ENCODE assay signal across 1 cellular context in the genomic region with DNA sequence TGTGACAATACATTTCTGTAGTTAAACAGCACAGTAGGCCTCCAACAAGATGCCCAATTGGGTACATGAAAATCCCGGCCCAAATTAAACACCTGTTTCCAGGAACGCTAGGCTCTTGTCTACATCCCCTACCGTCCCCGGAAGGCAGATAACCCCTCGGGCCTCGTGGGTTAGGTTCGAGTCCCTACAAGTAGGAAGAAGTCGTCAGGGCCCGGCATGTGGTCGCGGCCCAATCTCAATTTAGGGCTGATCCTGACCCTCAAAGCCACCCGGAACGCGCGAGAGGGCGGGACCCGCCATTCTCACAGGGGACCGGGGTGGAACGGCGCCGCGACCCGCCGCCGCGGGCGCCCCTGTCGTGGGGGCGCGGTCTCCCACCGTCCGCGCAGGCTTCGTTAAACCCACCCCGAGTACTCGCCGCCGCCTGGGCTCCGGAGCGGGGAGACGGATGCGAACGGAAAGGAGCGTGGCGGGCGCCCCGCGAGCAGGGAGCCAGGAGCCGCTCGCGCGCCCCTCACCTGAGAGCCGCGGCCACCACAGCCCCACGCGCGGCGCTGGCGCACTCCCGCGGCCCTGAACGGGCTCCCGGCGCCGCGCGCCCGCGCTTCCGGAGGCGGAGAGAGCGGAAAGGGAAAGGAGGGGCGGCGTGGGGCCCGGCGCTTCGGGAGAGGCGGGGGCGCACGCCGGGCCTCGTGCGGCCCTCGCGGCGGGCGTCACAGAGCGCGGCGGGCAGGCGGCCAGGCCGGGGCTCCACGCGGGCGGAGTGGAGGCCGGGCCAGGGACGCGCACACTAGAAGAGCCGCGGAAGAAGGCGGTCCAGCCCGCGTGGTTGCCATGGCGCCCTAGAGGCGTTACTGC.
TF ChIP-seq lines count a peak whose summit lies in the region.

Gene CFAP97, minus strand, starts transcription at position 621 of the 858 bp plus-strand sequence. CDS start 12,804 bp downstream, outside the sequence.

TF ChIP-seq in K562, 482 proteins besides CTCF, POLR2A, EP300 and RAD21 (continued from another document):
- TF ChIP-seq ZNF655 (CRISPR knock-in tag; IDR thresholded peaks at IDR 0.05) = no peak
- no peak for TF ChIP-seq ZNF311 (CRISPR knock-in tag; IDR thresholded peaks at IDR 0.05)
- TF ChIP-seq ZNF282 (CRISPR knock-in tag; IDR thresholded peaks at IDR 0.05) = peak; percentile 34; the same call in 1 of the 2 replicates
- TF ChIP-seq, protein P1, sequence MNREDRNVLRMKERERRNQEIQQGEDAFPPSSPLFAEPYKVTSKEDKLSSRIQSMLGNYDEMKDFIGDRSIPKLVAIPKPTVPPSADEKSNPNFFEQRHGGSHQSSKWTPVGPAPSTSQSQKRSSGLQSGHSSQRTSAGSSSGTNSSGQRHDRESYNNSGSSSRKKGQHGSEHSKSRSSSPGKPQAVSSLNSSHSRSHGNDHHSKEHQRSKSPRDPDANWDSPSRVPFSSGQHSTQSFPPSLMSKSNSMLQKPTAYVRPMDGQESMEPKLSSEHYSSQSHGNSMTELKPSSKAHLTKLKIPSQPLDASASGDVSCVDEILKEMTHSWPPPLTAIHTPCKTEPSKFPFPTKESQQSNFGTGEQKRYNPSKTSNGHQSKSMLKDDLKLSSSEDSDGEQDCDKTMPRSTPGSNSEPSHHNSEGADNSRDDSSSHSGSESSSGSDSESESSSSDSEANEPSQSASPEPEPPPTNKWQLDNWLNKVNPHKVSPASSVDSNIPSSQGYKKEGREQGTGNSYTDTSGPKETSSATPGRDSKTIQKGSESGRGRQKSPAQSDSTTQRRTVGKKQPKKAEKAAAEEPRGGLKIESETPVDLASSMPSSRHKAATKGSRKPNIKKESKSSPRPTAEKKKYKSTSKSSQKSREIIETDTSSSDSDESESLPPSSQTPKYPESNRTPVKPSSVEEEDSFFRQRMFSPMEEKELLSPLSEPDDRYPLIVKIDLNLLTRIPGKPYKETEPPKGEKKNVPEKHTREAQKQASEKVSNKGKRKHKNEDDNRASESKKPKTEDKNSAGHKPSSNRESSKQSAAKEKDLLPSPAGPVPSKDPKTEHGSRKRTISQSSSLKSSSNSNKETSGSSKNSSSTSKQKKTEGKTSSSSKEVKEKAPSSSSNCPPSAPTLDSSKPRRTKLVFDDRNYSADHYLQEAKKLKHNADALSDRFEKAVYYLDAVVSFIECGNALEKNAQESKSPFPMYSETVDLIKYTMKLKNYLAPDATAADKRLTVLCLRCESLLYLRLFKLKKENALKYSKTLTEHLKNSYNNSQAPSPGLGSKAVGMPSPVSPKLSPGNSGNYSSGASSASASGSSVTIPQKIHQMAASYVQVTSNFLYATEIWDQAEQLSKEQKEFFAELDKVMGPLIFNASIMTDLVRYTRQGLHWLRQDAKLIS (CRISPR knock-in tag; IDR thresholded peaks at IDR 0.05) = no peak
- 0 out of 2 replicates have a peak, but pooled peaks have one; percentile 63 for TF ChIP-seq ZNF584 (CRISPR knock-in tag; IDR thresholded peaks at IDR 0.05; ENCODE audit: low read depth)
- no peak for TF ChIP-seq NELFE (IDR thresholded peaks at IDR 0.05; ENCODE audit: insufficient read depth, insufficient read length)
- TF ChIP-seq ZNF766 (CRISPR knock-in tag; conservative IDR thresholded peaks at IDR 0.05) = peak; percentile 52; the same call in 1 of the 2 replicates
- TF ChIP-seq, protein P2, sequence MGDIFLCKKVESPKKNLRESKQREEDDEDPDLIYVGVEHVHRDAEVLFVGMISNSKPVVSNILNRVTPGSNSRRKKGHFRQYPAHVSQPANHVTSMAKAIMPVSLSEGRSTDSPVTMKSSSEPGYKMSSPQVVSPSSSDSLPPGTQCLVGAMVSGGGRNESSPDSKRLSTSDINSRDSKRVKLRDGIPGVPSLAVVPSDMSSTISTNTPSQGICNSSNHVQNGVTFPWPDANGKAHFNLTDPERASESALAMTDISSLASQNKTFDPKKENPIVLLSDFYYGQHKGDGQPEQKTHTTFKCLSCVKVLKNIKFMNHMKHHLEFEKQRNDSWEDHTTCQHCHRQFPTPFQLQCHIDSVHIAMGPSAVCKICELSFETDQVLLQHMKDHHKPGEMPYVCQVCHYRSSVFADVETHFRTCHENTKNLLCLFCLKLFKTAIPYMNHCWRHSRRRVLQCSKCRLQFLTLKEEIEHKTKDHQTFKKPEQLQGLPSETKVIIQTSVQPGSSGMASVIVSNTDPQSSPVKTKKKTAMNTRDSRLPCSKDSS (IDR thresholded peaks at IDR 0.05; ENCODE audit: low read depth, partially characterized antibody) = no peak
- TF ChIP-seq HDAC2 (IDR thresholded peaks at IDR 0.05) = 0 out of 2 replicates have a peak, but pooled peaks have one; percentile 14
- TF ChIP-seq EHMT2 (IDR thresholded peaks at IDR 0.05) = no peak
- TF ChIP-seq, protein P3, sequence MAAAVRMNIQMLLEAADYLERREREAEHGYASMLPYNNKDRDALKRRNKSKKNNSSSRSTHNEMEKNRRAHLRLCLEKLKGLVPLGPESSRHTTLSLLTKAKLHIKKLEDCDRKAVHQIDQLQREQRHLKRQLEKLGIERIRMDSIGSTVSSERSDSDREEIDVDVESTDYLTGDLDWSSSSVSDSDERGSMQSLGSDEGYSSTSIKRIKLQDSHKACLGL (CRISPR knock-in tag; IDR thresholded peaks at IDR 0.05; ENCODE audit: borderline replicate concordance, poor library complexity, severe bottlenecking) = no peak
- TF ChIP-seq STAG1 (CRISPR knock-in tag; IDR thresholded peaks at IDR 0.05; ENCODE audit: borderline replicate concordance) = no peak
- no peak for TF ChIP-seq HDAC6 (IDR thresholded peaks at IDR 0.05; ENCODE audit: low read depth, low read length)
- TF ChIP-seq PCBP1 (IDR thresholded peaks at IDR 0.05; ENCODE audit: low read depth, low read length, poor library complexity, severe bottlenecking) = no peak
- peak; percentile 84 for TF ChIP-seq GABPA (tag; conservative IDR thresholded peaks at IDR 0.05; ENCODE audit: low read depth)
- no peak for TF ChIP-seq CAMTA2 (CRISPR knock-in tag; conservative IDR thresholded peaks at IDR 0.05)
- no peak for TF ChIP-seq XRCC4 (IDR thresholded peaks at IDR 0.05; ENCODE audit: extremely low read depth, insufficient read depth, insufficient read length)
- no peak for TF ChIP-seq TAF15 (IDR thresholded peaks at IDR 0.05; ENCODE audit: low read depth, low read length)
- TF ChIP-seq ZNF12 (CRISPR knock-in tag; IDR thresholded peaks at IDR 0.05) = no peak
- no peak for TF ChIP-seq DIDO1 (tag; IDR thresholded peaks at IDR 0.05; ENCODE audit: low read depth)
- no peak for TF ChIP-seq ZNF124 (CRISPR knock-in tag; IDR thresholded peaks at IDR 0.05)
- TF ChIP-seq PML (IDR thresholded peaks at IDR 0.05; ENCODE audit: low read length) = no peak
- no peak for TF ChIP-seq RBM34 (IDR thresholded peaks at IDR 0.05; ENCODE audit: borderline replicate concordance, insufficient read depth, low read length)
- TF ChIP-seq SMAD1 (IDR thresholded peaks at IDR 0.05; ENCODE audit: low read depth, low read length, partially characterized antibody) = no peak
- TF ChIP-seq E4F1 (CRISPR knock-in tag; IDR thresholded peaks at IDR 0.05; ENCODE audit: borderline replicate concordance) = peak; percentile 23; the same call in 1 of the 2 replicates
- TF ChIP-seq SIRT6 (IDR thresholded peaks at IDR 0.05; ENCODE audit: low read depth, low read length) = no peak
- TF ChIP-seq, protein P4, sequence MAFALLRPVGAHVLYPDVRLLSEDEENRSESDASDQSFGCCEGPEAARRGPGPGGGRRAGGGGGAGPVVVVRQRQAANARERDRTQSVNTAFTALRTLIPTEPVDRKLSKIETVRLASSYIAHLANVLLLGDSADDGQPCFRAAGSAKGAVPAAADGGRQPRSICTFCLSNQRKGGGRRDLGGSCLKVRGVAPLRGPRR (CRISPR knock-in tag; IDR thresholded peaks at IDR 0.05) = no peak
- no peak for TF ChIP-seq ZNF41 (CRISPR knock-in tag; conservative IDR thresholded peaks at IDR 0.05)
- no peak for TF ChIP-seq SRSF1 (IDR thresholded peaks at IDR 0.05; ENCODE audit: low read depth, low read length)
- no peak for TF ChIP-seq SMARCE1 (IDR thresholded peaks at IDR 0.05)
- TF ChIP-seq ASH1L (IDR thresholded peaks at IDR 0.05; ENCODE audit: borderline replicate concordance, low read depth, partially characterized antibody) = no peak
- TF ChIP-seq, protein P5, sequence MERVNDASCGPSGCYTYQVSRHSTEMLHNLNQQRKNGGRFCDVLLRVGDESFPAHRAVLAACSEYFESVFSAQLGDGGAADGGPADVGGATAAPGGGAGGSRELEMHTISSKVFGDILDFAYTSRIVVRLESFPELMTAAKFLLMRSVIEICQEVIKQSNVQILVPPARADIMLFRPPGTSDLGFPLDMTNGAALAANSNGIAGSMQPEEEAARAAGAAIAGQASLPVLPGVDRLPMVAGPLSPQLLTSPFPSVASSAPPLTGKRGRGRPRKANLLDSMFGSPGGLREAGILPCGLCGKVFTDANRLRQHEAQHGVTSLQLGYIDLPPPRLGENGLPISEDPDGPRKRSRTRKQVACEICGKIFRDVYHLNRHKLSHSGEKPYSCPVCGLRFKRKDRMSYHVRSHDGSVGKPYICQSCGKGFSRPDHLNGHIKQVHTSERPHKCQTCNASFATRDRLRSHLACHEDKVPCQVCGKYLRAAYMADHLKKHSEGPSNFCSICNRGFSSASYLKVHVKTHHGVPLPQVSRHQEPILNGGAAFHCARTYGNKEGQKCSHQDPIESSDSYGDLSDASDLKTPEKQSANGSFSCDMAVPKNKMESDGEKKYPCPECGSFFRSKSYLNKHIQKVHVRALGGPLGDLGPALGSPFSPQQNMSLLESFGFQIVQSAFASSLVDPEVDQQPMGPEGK (CRISPR knock-in tag; IDR thresholded peaks at IDR 0.05; ENCODE audit: borderline replicate concordance) = no peak
- TF ChIP-seq IFI16 (CRISPR knock-in tag; IDR thresholded peaks at IDR 0.05) = no peak
